ENCODE assay signal across 14 cellular contexts in genomic region chr10:14748471-14748870, GRCh38. TPM values are rescaled to one million over a fixed set of nuclear protein-coding genes. Genes with fewer than 3 reads are reported as not detected.
A peak's percentile ranks its signal among the peaks of the same experiment; 100 is the strongest.
DNase-seq lines count a peak whose midpoint lies in the region; ATAC-seq and TF ChIP-seq lines count a peak whose summit lies in the region.
"Had no signal": no experiment of that assay in that cellular context is flagged by ENCODE, and none has a peak within 500 bp of the region (broad histone marks: within the 10 kb centered on the region; RNA-seq: fewer than 3 reads in every experiment).

No MANE protein-coding gene starts in this region.

- H2BK15ac ChIP-seq in IMR-90 (ENCODE audit: low read depth, low read length): no peak overlapping the region; the same call in 2 of the 3 replicates

- 0 out of 2 replicates have a peak, but pooled peaks cover 4% of the 10 kb centered on the region for H3K9me1 ChIP-seq in IMR-90 (ENCODE audit: insufficient read depth, low read length)

- H3K4me1 ChIP-seq in IMR-90 (ENCODE audit: control insufficient read depth, insufficient read depth, low read length) (peaks cover 4% of the 10 kb centered on the region; the same call in 1 of the 2 replicates), esophagus muscularis mucosa (peaks cover 33 to 39% (median 36%) of the 10 kb centered on the region in 4 donors), mucosa of descending colon (ENCODE audit: low read depth) (peaks cover 9% of the 10 kb centered on the region), thoracic aorta (ENCODE audit: control insufficient read depth in 1 of 2, low read depth in 2 of 2) (peaks cover 28 to 52% of the 10 kb centered on the region in 2 donors)

- no peak overlapping the region for H3K23ac ChIP-seq in IMR-90 (ENCODE audit: low read depth, low read length)

- ATAC-seq in IMR-90 (ENCODE audit: low read depth) (no peak), mucosa of descending colon (peak; percentile 20), thoracic aorta (ENCODE audit: insufficient number of reproducible peaks, low FRiP score, low read depth) (no peak)

- H3K36me3 ChIP-seq in IMR-90 (ENCODE audit: control insufficient read depth, insufficient read depth, low read length): no peaks in the 10 kb centered on the region
- H3K36me3 ChIP-seq in esophagus muscularis mucosa: no peaks in the 10 kb centered on the region
- H3K36me3 ChIP-seq in mucosa of descending colon (ENCODE audit: low read depth): no peaks in the 10 kb centered on the region
- H3K36me3 ChIP-seq in thoracic aorta: no peaks in the 10 kb centered on the region

- H2AFZ ChIP-seq in IMR-90 (replicated peaks; ENCODE audit: low read length, poor library complexity): peak overlapping the region; percentile 70
- H2AFZ ChIP-seq: hepatocyte had no signal

- H2AK5ac ChIP-seq in IMR-90 (ENCODE audit: low read depth, low read length): no peak overlapping the region

- H3K56ac ChIP-seq in IMR-90 (ENCODE audit: extremely low read depth, insufficient read depth, low read length): no peak overlapping the region

- H3K18ac ChIP-seq in IMR-90 (ENCODE audit: low read depth, low read length): no peak overlapping the region

- no peak overlapping the region for H3K9ac ChIP-seq in IMR-90 (ENCODE audit: low read depth, low read length)

- H3K9me3 ChIP-seq in IMR-90 (ENCODE audit: control insufficient read depth, insufficient read depth, low read length) (no peaks in the 10 kb centered on the region), esophagus muscularis mucosa (no peaks in the 10 kb centered on the region), mucosa of descending colon (no peaks in the 10 kb centered on the region), thoracic aorta (no peaks in the 10 kb centered on the region)

- TF ChIP-seq CTCF in IMR-90 (conservative IDR thresholded peaks at IDR 0.05; ENCODE audit: low read depth, low read length) (no peak), esophagus muscularis mucosa (IDR thresholded peaks at IDR 0.05) (no peak), mucosa of descending colon (IDR thresholded peaks at IDR 0.05) (no peak), thoracic aorta (IDR thresholded peaks at IDR 0.05) (no peak)

- no TSS peak for BruUV-seq in IMR-90 (replicated peaks; lab: Mats Ljungman, UMichigan)

- no peak overlapping the region for H2BK120ac ChIP-seq in IMR-90 (ENCODE audit: low read depth, low read length)

- H3K14ac ChIP-seq in IMR-90 (replicated peaks; ENCODE audit: low read depth, low read length): no peak overlapping the region

- no peak overlapping the region for H4K91ac ChIP-seq in IMR-90 (ENCODE audit: insufficient read depth, low read depth, low read length)

- DNase-seq in IMR-90: no peak
- DNase-seq in esophagus muscularis mucosa (ENCODE audit: extremely low spot score): no peak
- peak in 1 of 3 donors; percentile 17 for DNase-seq in mucosa of descending colon
- no peak for DNase-seq in thoracic aorta (ENCODE audit: low spot score)
- no peak for DNase-seq in cortex of kidney (lab: John Stamatoyannopoulos, UW)
- no peak for DNase-seq in hippocampal formation (lab: John Stamatoyannopoulos, UW)
- no peak for DNase-seq in activated CD4-positive, alpha-beta T cell treated with anti-CD3 and anti-CD28 coated beads for 48 hours
- DNase-seq: activated CD4-positive, CD25-positive, alpha-beta regulatory T cell treated with anti-CD3 and anti-CD28 coated beads, Interleukin-2, amount 50 U/mL, for 72 hours; activated naive CD8-positive, alpha-beta T cell treated with anti-CD3 and anti-CD28 coated beads for 36 hours; activated T-cell treated with anti-CD3 and anti-CD28 coated beads for 4 hours; NCI-H1048; stimulated activated CD4-positive, alpha-beta T cell treated with anti-CD3 and anti-CD28 coated beads, Interleukin-15, amount 100 ng/mL, for 24 hours had no signal

- POLR2A ChIA-PET in IMR-90 (lab: Charles Lee; ENCODE audit: unreplicated experiment): no interaction called here

- intact Hi-C loops in IMR-90 (cut with micrococcal nuclease) (no loop called here), esophagus muscularis mucosa (cut with DNase I) (no loop called here), mucosa of descending colon (cut with DNase I, micrococcal nuclease) (no loop called here)

- H3K27me3 ChIP-seq in IMR-90 (ENCODE audit: control insufficient read depth, insufficient read depth, low read length) (no peaks in the 10 kb centered on the region), esophagus muscularis mucosa (no peaks in the 10 kb centered on the region), thoracic aorta (replicated peaks; ENCODE audit: insufficient read depth) (no peaks in the 10 kb centered on the region)
- H3K27me3 ChIP-seq: hepatocyte had no signal

- H3K4me3 ChIP-seq in IMR-90 (ENCODE audit: insufficient read depth, low read depth, low read length): no peak overlapping the region
- no peak overlapping the region for H3K4me3 ChIP-seq in esophagus muscularis mucosa
- H3K4me3 ChIP-seq in mucosa of descending colon: no peak overlapping the region
- no peak overlapping the region for H3K4me3 ChIP-seq in thoracic aorta
- H3K4me3 ChIP-seq: hepatocyte had no signal

- no peak for TF ChIP-seq EP300 in esophagus muscularis mucosa (IDR thresholded peaks at IDR 0.05)

- dilution Hi-C loops in IMR-90 (cut with HindIII; ENCODE audit: low sequenced_read_pairs, unreplicated experiment): no loop called here

- no peaks in the 10 kb centered on the region for H3K79me1 ChIP-seq in IMR-90 (ENCODE audit: low read depth in 1 of 2, low read length in 2 of 2)

- in situ Hi-C loops in IMR-90 (cut with MboI; ENCODE audit: low sequenced_read_pairs): no loop called here

- no peaks in the 10 kb centered on the region for H4K20me1 ChIP-seq in IMR-90 (ENCODE audit: insufficient read depth, low read length)

- no peak overlapping the region for H2BK20ac ChIP-seq in IMR-90 (ENCODE audit: low read depth, low read length)

- no peak for TF ChIP-seq RAD21 in IMR-90 (IDR thresholded peaks at IDR 0.05; ENCODE audit: low read length)

- H4K5ac ChIP-seq in IMR-90 (ENCODE audit: low read depth, low read length): no peak overlapping the region

- no peak overlapping the region for H4K8ac ChIP-seq in IMR-90 (ENCODE audit: low read depth in 2 of 2, low read length in 2 of 2)

- H3K4ac ChIP-seq in IMR-90 (ENCODE audit: low read depth, low read length): no peak overlapping the region

- no peak overlapping the region for H3K4me2 ChIP-seq in IMR-90 (ENCODE audit: low read depth, low read length)
- H3K4me2 ChIP-seq: hepatocyte had no signal

- H2BK5ac ChIP-seq in IMR-90 (ENCODE audit: low read depth, low read length, poor library complexity, severe bottlenecking): no peak overlapping the region

- CTCF ChIA-PET in IMR-90 (lab: Yijun Ruan, JAX): no interaction called here

- no peak overlapping the region for H3K27ac ChIP-seq in IMR-90 (ENCODE audit: insufficient read depth, low read length)
- H3K27ac ChIP-seq in esophagus muscularis mucosa (replicated peaks in 1 of 4): peak overlapping the region; percentile 32 to 65 (median 34)
- H3K27ac ChIP-seq in thoracic aorta: peak overlapping the region; percentile 87 to 89
- H3K27ac ChIP-seq: C4-2B, hepatocyte had no signal

- TF ChIP-seq POLR2A in IMR-90 (IDR thresholded peaks at IDR 0.05; ENCODE audit: low read depth, low read length) (no peak), esophagus muscularis mucosa (IDR thresholded peaks at IDR 0.05; ENCODE audit: low read depth) (no peak)

- 80% methylated on average over 1 of the region's 4 CpGs; no CpG with 5 or more reads in 1 of the 2 experiments for WGBS in IMR-90 (ENCODE audit: extremely low coverage in 2 of 2, insufficient read length in 1 of 2), 2 experiments
- WGBS in esophagus muscularis mucosa: 41% methylated on average over 3 of the region's 4 CpGs

- H2AK9ac ChIP-seq in IMR-90 (replicated peaks; ENCODE audit: low read depth, low read length, poor library complexity): no peak overlapping the region

TF ChIP-seq in IMR-90, 13 proteins besides CTCF, POLR2A, EP300 and RAD21 (continues in another document):
- TF ChIP-seq ELK1 (IDR thresholded peaks at IDR 0.05; ENCODE audit: borderline replicate concordance, low read depth, low read length) (no peak), NFE2L2 (IDR thresholded peaks at IDR 0.05; ENCODE audit: low read depth, low read length) (no peak), RCOR1 (IDR thresholded peaks at IDR 0.05; ENCODE audit: insufficient replicate concordance, low read length) (no peak), RFX5 (IDR thresholded peaks at IDR 0.05; ENCODE audit: low read depth, low read length) (no peak), MAFK (IDR thresholded peaks at IDR 0.05; ENCODE audit: low read depth, low read length) (no peak), MXI1 (IDR thresholded peaks at IDR 0.05; ENCODE audit: borderline replicate concordance, low read depth, low read length) (no peak), USF2 (IDR thresholded peaks at IDR 0.05; ENCODE audit: low read depth, low read length) (no peak), BHLHE40 (IDR thresholded peaks at IDR 0.05; ENCODE audit: low read depth, low read length) (no peak), CHD1 (IDR thresholded peaks at IDR 0.05; ENCODE audit: low read depth, low read length) (no peak), MAZ (IDR thresholded peaks at IDR 0.05; ENCODE audit: borderline replicate concordance, low read depth, low read length) (no peak), FOS (IDR thresholded peaks at IDR 0.05; ENCODE audit: low read depth, low read length) (no peak), CEBPB (IDR thresholded peaks at IDR 0.05; ENCODE audit: low read depth, low read length) (no peak)

RNA-seq across cellular contexts. Expression of gene FAM107B, which starts 26.2 kb away (rescaled TPM):
- 27.1 and 46.4 TPM in 2 replicates for total RNA-seq in IMR-90 (2012; rRNA removed)
- polyA plus RNA-seq in IMR-90 (2012; rRNA removed): 19.1 and 26.4 TPM in 2 replicates
- 3.5 and 6.9 TPM in 2 replicates for polyA plus RNA-seq in IMR-90 (2012; cell fraction: cytosol; rRNA removed)
- 3.2 and 19.8 TPM in 2 replicates for polyA plus RNA-seq in IMR-90 (2012; cell fraction: nucleus; rRNA removed; ENCODE audit: low replicate concordance)
- total RNA-seq in esophagus muscularis mucosa: 10 to 100 TPM in 2 of 4 donors, 1 to 10 TPM in 2; 7.5 to 14.1 (median 9.4) TPM
- total RNA-seq in mucosa of descending colon: 10 to 100 TPM; 45.6 to 77.7 (median 76.9) TPM
- 10 to 100 TPM; 33.6 to 50.6 TPM for total RNA-seq in thoracic aorta
